ENCODE assay signal across 9 cellular contexts in genomic region chr19:4457654-4458406, GRCh38.
DNase-seq lines count a peak whose midpoint lies in the region; ATAC-seq and FAIRE-seq lines count a peak whose summit lies in the region.
"Had no signal": no experiment of that assay in that cellular context is flagged by ENCODE, and none has a peak within 500 bp of the region (broad histone marks: within the 10 kb centered on the region; RNA-seq: fewer than 3 reads in every experiment).

Gene UBXN6 (minus strand): TSS chr19:4457794. CDS start chr19:4457697, 97 bp downstream.

- peak; percentile 80 for ATAC-seq in HG03457 (IDR thresholded peaks at IDR 0.05; ENCODE audit: unreplicated experiment)

- FAIRE-seq in GM19239 (lab: Jason Lieb, UNC) = peak; percentile 100
- FAIRE-seq: colon had no signal

- DNase-seq in AG20443 (ENCODE audit: low spot score) = peak; percentile 97
- peak; percentile 97 for DNase-seq in GM19239 (ENCODE audit: insufficient read length, low spot score)
- peak; percentile 89 for DNase-seq in NCI-H524 treated with DMSO at 0.1 percent for 48 hours (lab: John Stamatoyannopoulos, UW)
- peak; percentile 98 for DNase-seq in activated CD4-positive, alpha-beta T cell treated with anti-CD3 and anti-CD28 coated beads for 4 hours
- DNase-seq in kidney tubule cell (ENCODE audit: low spot score) = peak; percentile 98
- DNase-seq in stimulated activated CD4-positive, alpha-beta T cell treated with anti-CD3 and anti-CD28 coated beads, Interleukin-1b, Interleukin-23, amount 100 ng/mL, for 24 hours (ENCODE audit: low read depth in 4 of 4, low spot score in 1 of 4) = peak; percentile 92 to 94 (median 94)

- peak within 1 kb of the TSS; percentile 75 for H3K27ac ChIP-seq in cingulate gyrus (ENCODE audit: low read depth, low read length)

Comparison
In these comparisons a context has a peak if more than half of its experiments do, and no peak if none do; other contexts are left out.
1. Peak in every context shown above with its lines: DNase-seq, ATAC-seq and H3K27ac ChIP-seq.